Comparison of ENCODE assay signal across 3 cellular contexts in the genomic region with DNA sequence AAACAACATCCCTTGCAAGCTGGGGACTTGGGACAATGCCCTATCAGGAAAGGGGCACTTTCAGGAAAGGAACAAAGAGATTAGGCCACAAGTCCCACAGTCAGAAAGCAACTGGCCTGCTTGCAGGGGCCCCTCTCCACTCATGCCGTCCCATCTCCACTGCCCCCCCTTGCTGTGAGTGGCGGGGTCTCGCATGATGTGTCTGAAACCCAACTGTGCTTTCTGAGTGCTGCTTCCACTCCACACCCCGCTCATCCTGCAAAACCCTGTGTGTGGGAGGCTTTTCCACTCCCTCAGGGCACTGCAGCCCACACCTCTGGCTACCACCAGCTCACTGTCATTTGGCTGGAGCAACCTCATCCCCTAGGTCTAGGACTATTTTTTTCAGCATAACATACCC.
TF ChIP-seq lines count a peak whose summit lies in the region.

No MANE protein-coding gene starts in this region.

TF ChIP-seq in SK-N-SH, 30 proteins besides CTCF, POLR2A, EP300 and RAD21 (continues in another document):
- no peak for TF ChIP-seq NRF1 (IDR thresholded peaks at IDR 0.05; ENCODE audit: low read depth, low read length)
- TF ChIP-seq TEAD4 (IDR thresholded peaks at IDR 0.05; ENCODE audit: borderline replicate concordance, insufficient read depth) = no peak
- TF ChIP-seq JUND (IDR thresholded peaks at IDR 0.05) = no peak
- TF ChIP-seq, protein P1, sequence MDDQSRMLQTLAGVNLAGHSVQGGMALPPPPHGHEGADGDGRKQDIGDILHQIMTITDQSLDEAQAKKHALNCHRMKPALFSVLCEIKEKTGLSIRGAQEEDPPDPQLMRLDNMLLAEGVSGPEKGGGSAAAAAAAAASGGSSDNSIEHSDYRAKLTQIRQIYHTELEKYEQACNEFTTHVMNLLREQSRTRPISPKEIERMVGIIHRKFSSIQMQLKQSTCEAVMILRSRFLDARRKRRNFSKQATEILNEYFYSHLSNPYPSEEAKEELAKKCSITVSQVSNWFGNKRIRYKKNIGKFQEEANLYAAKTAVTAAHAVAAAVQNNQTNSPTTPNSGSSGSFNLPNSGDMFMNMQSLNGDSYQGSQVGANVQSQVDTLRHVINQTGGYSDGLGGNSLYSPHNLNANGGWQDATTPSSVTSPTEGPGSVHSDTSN (IDR thresholded peaks at IDR 0.05) = no peak
- no peak for TF ChIP-seq POLR2AphosphoS5 (IDR thresholded peaks at IDR 0.05; ENCODE audit: low read depth, low read length)
- TF ChIP-seq, protein P2, sequence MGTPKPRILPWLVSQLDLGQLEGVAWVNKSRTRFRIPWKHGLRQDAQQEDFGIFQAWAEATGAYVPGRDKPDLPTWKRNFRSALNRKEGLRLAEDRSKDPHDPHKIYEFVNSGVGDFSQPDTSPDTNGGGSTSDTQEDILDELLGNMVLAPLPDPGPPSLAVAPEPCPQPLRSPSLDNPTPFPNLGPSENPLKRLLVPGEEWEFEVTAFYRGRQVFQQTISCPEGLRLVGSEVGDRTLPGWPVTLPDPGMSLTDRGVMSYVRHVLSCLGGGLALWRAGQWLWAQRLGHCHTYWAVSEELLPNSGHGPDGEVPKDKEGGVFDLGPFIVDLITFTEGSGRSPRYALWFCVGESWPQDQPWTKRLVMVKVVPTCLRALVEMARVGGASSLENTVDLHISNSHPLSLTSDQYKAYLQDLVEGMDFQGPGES (IDR thresholded peaks at IDR 0.05; ENCODE audit: low read depth, low read length) = no peak
- no peak for TF ChIP-seq RFX5 (IDR thresholded peaks at IDR 0.05; ENCODE audit: low read length)
- TF ChIP-seq FOXM1 (IDR thresholded peaks at IDR 0.05; ENCODE audit: low read depth) = no peak
- TF ChIP-seq, protein P3, sequence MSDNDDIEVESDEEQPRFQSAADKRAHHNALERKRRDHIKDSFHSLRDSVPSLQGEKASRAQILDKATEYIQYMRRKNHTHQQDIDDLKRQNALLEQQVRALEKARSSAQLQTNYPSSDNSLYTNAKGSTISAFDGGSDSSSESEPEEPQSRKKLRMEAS (IDR thresholded peaks at IDR 0.05; ENCODE audit: low read depth) = no peak
- no peak for TF ChIP-seq TCF12 (IDR thresholded peaks at IDR 0.05)
- TF ChIP-seq, protein P4, sequence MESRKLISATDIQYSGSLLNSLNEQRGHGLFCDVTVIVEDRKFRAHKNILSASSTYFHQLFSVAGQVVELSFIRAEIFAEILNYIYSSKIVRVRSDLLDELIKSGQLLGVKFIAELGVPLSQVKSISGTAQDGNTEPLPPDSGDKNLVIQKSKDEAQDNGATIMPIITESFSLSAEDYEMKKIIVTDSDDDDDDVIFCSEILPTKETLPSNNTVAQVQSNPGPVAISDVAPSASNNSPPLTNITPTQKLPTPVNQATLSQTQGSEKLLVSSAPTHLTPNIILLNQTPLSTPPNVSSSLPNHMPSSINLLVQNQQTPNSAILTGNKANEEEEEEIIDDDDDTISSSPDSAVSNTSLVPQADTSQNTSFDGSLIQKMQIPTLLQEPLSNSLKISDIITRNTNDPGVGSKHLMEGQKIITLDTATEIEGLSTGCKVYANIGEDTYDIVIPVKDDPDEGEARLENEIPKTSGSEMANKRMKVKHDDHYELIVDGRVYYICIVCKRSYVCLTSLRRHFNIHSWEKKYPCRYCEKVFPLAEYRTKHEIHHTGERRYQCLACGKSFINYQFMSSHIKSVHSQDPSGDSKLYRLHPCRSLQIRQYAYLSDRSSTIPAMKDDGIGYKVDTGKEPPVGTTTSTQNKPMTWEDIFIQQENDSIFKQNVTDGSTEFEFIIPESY (IDR thresholded peaks at IDR 0.05; ENCODE audit: borderline replicate concordance, low read depth) = no peak
- TF ChIP-seq TAF1 (IDR thresholded peaks at IDR 0.05; ENCODE audit: borderline replicate concordance, low read depth, low read length) = no peak
- no peak for TF ChIP-seq SMC3 (IDR thresholded peaks at IDR 0.05; ENCODE audit: low read depth, low read length)
- no peak for TF ChIP-seq NFIC (IDR thresholded peaks at IDR 0.05; ENCODE audit: borderline replicate concordance)
- TF ChIP-seq, protein P5, sequence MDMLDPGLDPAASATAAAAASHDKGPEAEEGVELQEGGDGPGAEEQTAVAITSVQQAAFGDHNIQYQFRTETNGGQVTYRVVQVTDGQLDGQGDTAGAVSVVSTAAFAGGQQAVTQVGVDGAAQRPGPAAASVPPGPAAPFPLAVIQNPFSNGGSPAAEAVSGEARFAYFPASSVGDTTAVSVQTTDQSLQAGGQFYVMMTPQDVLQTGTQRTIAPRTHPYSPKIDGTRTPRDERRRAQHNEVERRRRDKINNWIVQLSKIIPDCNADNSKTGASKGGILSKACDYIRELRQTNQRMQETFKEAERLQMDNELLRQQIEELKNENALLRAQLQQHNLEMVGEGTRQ (IDR thresholded peaks at IDR 0.05; ENCODE audit: borderline replicate concordance, low read depth, low read length) = no peak

TF ChIP-seq in SK-N-SH treated with all-trans-retinoic acid at 6 μM for 48 hours, 23 proteins besides CTCF, POLR2A, EP300 and RAD21:
- TF ChIP-seq RARB (CRISPR knock-in tag; IDR thresholded peaks at IDR 0.05) (no peak), ARNTL (CRISPR knock-in tag; IDR thresholded peaks at IDR 0.05; ENCODE audit: borderline replicate concordance, low read depth) (no peak), ZNF70 (CRISPR knock-in tag; IDR thresholded peaks at IDR 0.05) (no peak), OSR1 (CRISPR knock-in tag; IDR thresholded peaks at IDR 0.05) (no peak), ZC3H10 (CRISPR knock-in tag; IDR thresholded peaks at IDR 0.05) (no peak), GLIS3 (CRISPR knock-in tag; IDR thresholded peaks at IDR 0.05) (no peak), CSDC2 (CRISPR knock-in tag; IDR thresholded peaks at IDR 0.05) (no peak), ZFP3 (CRISPR knock-in tag; IDR thresholded peaks at IDR 0.05) (no peak), ZFP30 (CRISPR knock-in tag; IDR thresholded peaks at IDR 0.05) (no peak), ISL1 (CRISPR knock-in tag; IDR thresholded peaks at IDR 0.05) (no peak), BACH2 (CRISPR knock-in tag; IDR thresholded peaks at IDR 0.05; ENCODE audit: borderline replicate concordance) (no peak), SNAI2 (CRISPR knock-in tag; IDR thresholded peaks at IDR 0.05) (no peak), TCF4 (CRISPR knock-in tag; IDR thresholded peaks at IDR 0.05; ENCODE audit: borderline replicate concordance) (no peak)
- TF ChIP-seq, protein P6, sequence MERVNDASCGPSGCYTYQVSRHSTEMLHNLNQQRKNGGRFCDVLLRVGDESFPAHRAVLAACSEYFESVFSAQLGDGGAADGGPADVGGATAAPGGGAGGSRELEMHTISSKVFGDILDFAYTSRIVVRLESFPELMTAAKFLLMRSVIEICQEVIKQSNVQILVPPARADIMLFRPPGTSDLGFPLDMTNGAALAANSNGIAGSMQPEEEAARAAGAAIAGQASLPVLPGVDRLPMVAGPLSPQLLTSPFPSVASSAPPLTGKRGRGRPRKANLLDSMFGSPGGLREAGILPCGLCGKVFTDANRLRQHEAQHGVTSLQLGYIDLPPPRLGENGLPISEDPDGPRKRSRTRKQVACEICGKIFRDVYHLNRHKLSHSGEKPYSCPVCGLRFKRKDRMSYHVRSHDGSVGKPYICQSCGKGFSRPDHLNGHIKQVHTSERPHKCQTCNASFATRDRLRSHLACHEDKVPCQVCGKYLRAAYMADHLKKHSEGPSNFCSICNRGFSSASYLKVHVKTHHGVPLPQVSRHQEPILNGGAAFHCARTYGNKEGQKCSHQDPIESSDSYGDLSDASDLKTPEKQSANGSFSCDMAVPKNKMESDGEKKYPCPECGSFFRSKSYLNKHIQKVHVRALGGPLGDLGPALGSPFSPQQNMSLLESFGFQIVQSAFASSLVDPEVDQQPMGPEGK (CRISPR knock-in tag; IDR thresholded peaks at IDR 0.05; ENCODE audit: borderline replicate concordance) = no peak
- TF ChIP-seq, protein P7, sequence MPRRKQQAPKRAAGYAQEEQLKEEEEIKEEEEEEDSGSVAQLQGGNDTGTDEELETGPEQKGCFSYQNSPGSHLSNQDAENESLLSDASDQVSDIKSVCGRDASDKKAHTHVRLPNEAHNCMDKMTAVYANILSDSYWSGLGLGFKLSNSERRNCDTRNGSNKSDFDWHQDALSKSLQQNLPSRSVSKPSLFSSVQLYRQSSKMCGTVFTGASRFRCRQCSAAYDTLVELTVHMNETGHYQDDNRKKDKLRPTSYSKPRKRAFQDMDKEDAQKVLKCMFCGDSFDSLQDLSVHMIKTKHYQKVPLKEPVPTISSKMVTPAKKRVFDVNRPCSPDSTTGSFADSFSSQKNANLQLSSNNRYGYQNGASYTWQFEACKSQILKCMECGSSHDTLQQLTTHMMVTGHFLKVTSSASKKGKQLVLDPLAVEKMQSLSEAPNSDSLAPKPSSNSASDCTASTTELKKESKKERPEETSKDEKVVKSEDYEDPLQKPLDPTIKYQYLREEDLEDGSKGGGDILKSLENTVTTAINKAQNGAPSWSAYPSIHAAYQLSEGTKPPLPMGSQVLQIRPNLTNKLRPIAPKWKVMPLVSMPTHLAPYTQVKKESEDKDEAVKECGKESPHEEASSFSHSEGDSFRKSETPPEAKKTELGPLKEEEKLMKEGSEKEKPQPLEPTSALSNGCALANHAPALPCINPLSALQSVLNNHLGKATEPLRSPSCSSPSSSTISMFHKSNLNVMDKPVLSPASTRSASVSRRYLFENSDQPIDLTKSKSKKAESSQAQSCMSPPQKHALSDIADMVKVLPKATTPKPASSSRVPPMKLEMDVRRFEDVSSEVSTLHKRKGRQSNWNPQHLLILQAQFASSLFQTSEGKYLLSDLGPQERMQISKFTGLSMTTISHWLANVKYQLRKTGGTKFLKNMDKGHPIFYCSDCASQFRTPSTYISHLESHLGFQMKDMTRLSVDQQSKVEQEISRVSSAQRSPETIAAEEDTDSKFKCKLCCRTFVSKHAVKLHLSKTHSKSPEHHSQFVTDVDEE (CRISPR knock-in tag; IDR thresholded peaks at IDR 0.05) = no peak

TF ChIP-seq in HepG2, 621 proteins besides CTCF, POLR2A, EP300 and RAD21:
- TF ChIP-seq ZNF563 (CRISPR knock-in tag; IDR thresholded peaks at IDR 0.05) (no peak), NFRKB (IDR thresholded peaks at IDR 0.05) (no peak), BRD4 (CRISPR knock-in tag; IDR thresholded peaks at IDR 0.05) (no peak)
- TF ChIP-seq, protein P8, sequence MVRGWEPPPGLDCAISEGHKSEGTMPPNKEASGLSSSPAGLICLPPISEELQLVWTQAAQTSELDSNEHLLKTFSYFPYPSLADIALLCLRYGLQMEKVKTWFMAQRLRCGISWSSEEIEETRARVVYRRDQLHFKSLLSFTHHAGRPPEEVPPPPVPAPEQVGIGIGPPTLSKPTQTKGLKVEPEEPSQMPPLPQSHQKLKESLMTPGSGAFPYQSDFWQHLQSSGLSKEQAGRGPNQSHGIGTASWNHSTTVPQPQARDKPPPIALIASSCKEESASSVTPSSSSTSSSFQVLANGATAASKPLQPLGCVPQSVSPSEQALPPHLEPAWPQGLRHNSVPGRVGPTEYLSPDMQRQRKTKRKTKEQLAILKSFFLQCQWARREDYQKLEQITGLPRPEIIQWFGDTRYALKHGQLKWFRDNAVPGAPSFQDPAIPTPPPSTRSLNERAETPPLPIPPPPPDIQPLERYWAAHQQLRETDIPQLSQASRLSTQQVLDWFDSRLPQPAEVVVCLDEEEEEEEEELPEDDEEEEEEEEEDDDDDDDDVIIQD (CRISPR knock-in tag; IDR thresholded peaks at IDR 0.05; ENCODE audit: low read depth) = no peak
TF ChIP-seq in HepG2: peak in this region for 0.
